ENCODE assay signal across 2 cellular contexts in the genomic region with DNA sequence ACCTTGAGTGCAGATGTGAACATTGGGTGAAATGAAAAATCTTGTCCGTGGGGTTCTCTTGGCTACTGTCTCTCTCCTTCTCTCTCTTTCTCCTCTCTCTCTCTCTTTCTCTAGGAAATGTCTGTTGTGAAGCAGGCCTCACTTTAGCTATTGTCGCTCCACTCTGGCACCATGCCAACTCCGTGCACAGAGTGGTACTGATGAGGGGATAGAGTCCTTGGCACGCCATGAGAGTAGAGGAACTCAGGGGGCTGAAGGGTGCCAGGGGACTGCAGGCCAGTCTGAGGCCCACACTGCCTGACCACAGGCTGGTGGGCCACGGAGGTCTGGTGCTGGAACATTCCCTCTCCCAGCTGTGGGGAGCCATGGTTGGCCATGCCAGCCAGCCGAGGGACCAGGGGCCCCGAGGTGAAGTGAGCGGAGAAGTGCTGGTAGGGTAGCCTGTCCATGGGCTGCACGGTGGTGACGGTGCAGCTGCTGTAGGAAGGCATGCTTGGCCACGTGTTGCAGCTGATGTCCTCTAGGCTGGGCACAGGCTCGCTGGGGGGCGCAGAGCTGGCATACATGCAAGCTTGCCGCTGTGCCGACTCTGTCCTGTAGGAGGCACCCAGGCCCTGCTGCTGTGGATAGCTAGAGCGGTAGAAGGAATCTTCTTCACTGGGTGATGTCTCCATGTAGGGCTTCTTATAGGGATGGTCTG.
TF ChIP-seq lines count a peak whose summit lies in the region.

No MANE protein-coding gene starts in this region.

TF ChIP-seq in GM23338, 12 proteins besides CTCF, POLR2A, EP300 and RAD21 (continued from another document):
- no peak for TF ChIP-seq ZNF462 (CRISPR knock-in tag; IDR thresholded peaks at IDR 0.05)
- TF ChIP-seq NANOG (IDR thresholded peaks at IDR 0.05; ENCODE audit: borderline replicate concordance) = no peak
- TF ChIP-seq STAT1 (IDR thresholded peaks at IDR 0.05; ENCODE audit: unreplicated experiment) = no peak
TF ChIP-seq in GM23338: peak in this region for 0.

TF ChIP-seq in SK-N-SH treated with all-trans-retinoic acid at 6 μM for 48 hours, 23 proteins besides CTCF, POLR2A, EP300 and RAD21 (continued from another document):
- TF ChIP-seq PATZ1 (CRISPR knock-in tag; IDR thresholded peaks at IDR 0.05; ENCODE audit: borderline replicate concordance) = no peak
